Comparison of ENCODE assay signal across 8 cellular contexts in the genomic region with DNA sequence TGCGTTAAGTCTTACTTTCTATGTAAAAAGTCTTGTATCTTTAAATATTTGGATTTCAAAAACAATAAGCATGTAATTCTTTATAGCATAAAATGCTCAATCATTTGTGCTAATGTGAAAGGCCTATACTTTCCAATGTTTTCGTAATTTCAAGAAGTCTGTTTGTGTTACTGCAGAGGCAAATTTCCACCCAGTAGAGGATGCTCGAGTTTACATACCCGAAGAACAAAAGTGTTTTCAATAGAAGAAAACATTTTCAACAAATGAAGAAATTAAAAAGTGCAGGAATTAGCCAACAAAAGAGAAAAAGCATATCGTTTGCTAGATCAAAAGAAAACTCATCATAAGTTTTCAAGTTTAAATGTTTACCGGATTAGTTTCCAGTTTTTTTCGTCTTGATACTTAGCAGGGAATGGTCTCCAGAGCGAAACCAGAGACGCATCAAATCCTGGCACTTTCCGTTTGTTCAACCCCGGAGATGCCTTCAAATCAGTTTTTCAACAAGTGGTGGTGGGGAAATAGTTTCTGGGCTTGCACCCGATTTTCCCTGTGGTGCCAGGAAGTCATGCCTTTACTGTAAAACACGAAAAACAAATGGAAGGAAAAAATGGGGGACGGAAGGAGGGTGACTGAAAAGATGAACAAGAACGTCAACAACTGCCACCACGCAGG. TPM values are rescaled to one million over a fixed set of nuclear protein-coding genes. Genes with fewer than 3 reads are reported as not detected.
DNase-seq lines count a peak whose midpoint lies in the region; ATAC-seq, FAIRE-seq and TF ChIP-seq lines count a peak whose summit lies in the region.

No MANE protein-coding gene starts in this region.

- H3K27me3 ChIP-seq in BJ (ENCODE audit: control insufficient read depth, insufficient read depth, low read length), result no peaks in the 10 kb centered on the region

- ATAC-seq in HG03565 (IDR thresholded peaks at IDR 0.05; ENCODE audit: unreplicated experiment), result no peak

- DNase-seq in BJ (ENCODE audit: low read depth), result no peak
- DNase-seq in amniotic epithelial cell (ENCODE audit: low read depth), result peak; percentile 52
- no peak for DNase-seq in kidney
- DNase-seq in substantia nigra (lab: John Stamatoyannopoulos, UW), result peak in 3 of 49 donors; percentile 20 to 35 (median 22)
- DNase-seq in posterior vena cava (ENCODE audit: low spot score), result no peak
- DNase-seq in LoVo (ENCODE audit: low spot score), result no peak

- CTCF ChIA-PET in BJ (lab: Yijun Ruan, JAX) (interaction anchor here (1.0 kb wide), 1 partner anchor 55 kb away, joined by 4 read pairs; no protein-coding TSS in a partner anchor), HEK293 (lab: Yijun Ruan, JAX) (no interaction called here)

- peak overlapping the region; percentile 29 to 59 for H3K9ac ChIP-seq in kidney (ENCODE audit: low read length in 2 of 2)

- no peaks in the 10 kb centered on the region for H3K4me1 ChIP-seq in HEK293 (ENCODE audit: control insufficient read depth, insufficient read depth, low read length)
- H3K4me1 ChIP-seq in kidney (ENCODE audit: control insufficient read depth in 1 of 2, insufficient read depth in 1 of 2, low read depth in 1 of 2, low read length in 2 of 2), result peaks cover 3 to 17% of the 10 kb centered on the region in 2 donors

- H3K9me3 ChIP-seq in HEK293 (ENCODE audit: control insufficient read depth, insufficient read depth, low read depth, low read length) (no peaks in the 10 kb centered on the region), kidney (ENCODE audit: control insufficient read depth in 1 of 2, low read length in 2 of 2) (no peaks in the 10 kb centered on the region)

- intact Hi-C loops in kidney (cut with DNase I), result no loop called here
- intact Hi-C loops in posterior vena cava (cut with DNase I), result no loop called here

- TF ChIP-seq CTCF in BJ (IDR thresholded peaks at IDR 0.05; ENCODE audit: insufficient read depth, low read depth, low read length) (peak; percentile 35), HEK293 (tag by site-specific recombination; IDR thresholded peaks at IDR 0.05) (no peak), kidney (IDR thresholded peaks at IDR 0.05; ENCODE audit: borderline replicate concordance, extremely low read depth, insufficient read depth) (peak; percentile 10)

- FAIRE-seq in kidney (lab: Jason Lieb, UNC), result peak; percentile 52

- peak overlapping the region; percentile 86 for H3K4me3 ChIP-seq in BJ (ENCODE audit: low read depth, low read length)
- H3K4me3 ChIP-seq in HEK293 (ENCODE audit: low read depth, low read length), result peak overlapping the region; percentile 91
- peak overlapping the region; percentile 96 to 97 for H3K4me3 ChIP-seq in kidney (ENCODE audit: low read length in 2 of 2)

- H3K27ac ChIP-seq in HEK293 (ENCODE audit: extremely low read depth, low read depth, low read length) (peak overlapping the region; percentile 94; the same call in 1 of the 2 replicates), kidney (ENCODE audit: low read depth in 2 of 2, low read length in 2 of 2) (peak overlapping the region; percentile 96), substantia nigra (ENCODE audit: low read depth, low read length, poor library complexity, severe bottlenecking) (peak overlapping the region; percentile 91)

- POLR2A ChIA-PET in BJ (lab: Charles Lee), result no interaction called here
- POLR2A ChIA-PET in HEK293 (lab: Yijun Ruan, JAX), result interaction anchor here (1.1 to 2.0 kb wide), 2 partner anchors 37 to 92 kb away, joined by 3 to 16 read pairs; partner anchors contain the start of gene C3orf38

- H3K36me3 ChIP-seq in BJ (ENCODE audit: control insufficient read depth, insufficient read depth, low read length) (peaks cover 5% of the 10 kb centered on the region), HEK293 (ENCODE audit: control insufficient read depth in 2 of 2, insufficient read depth in 1 of 2, low read length in 2 of 2) (peaks cover 0 to 35% of the 10 kb centered on the region in 2 experiments; a peak in 2 of 3 replicates), kidney (ENCODE audit: control insufficient read depth in 1 of 2, insufficient read depth in 2 of 2, low read length in 2 of 2) (peaks cover 5 to 13% of the 10 kb centered on the region in 2 donors)

TF ChIP-seq in HEK293, 187 proteins besides CTCF, POLR2A, EP300 and RAD21:
- TF ChIP-seq ZNF335 (tag by site-specific recombination; conservative IDR thresholded peaks at IDR 0.05), result 0 out of 2 replicates have a peak, but pooled peaks have one; percentile 44
- 0 out of 2 replicates have a peak, but pooled peaks have one; percentile 24 for TF ChIP-seq SCRT2 (tag by site-specific recombination; IDR thresholded peaks at IDR 0.05)
- no peak for TF ChIP-seq ZNF133 (tag by site-specific recombination; IDR thresholded peaks at IDR 0.05)
TF ChIP-seq in HEK293: peak in this region for 2.

RNA-seq across cellular contexts. Expression of gene CGGBP1, which starts 1.0 kb away (rescaled TPM):
- 52.3 and 91.6 TPM in 2 replicates for polyA plus RNA-seq in BJ (2011; rRNA removed)
- 40.5 and 58.6 TPM in 2 replicates for polyA minus RNA-seq in BJ (2011; rRNA and poly(A)+ RNA removed)
- total RNA-seq in kidney, result 66.1 TPM
- 29.2 TPM for polyA plus RNA-seq in kidney (ENCODE audit: insufficient read depth, low read depth, low replicate concordance)
- total RNA-seq in posterior vena cava, result 10 to 100 TPM; 52.7 to 58.4 TPM

RNA-seq across cellular contexts. Expression of gene ZNF654, which starts 1.3 kb away (rescaled TPM):
- polyA plus RNA-seq in BJ (2011; rRNA removed), result 2.0 and 4.2 TPM in 2 replicates
- 5.9 TPM in 2 replicates for polyA minus RNA-seq in BJ (2011; rRNA and poly(A)+ RNA removed)
- total RNA-seq in kidney, result 16.0 TPM
- polyA plus RNA-seq in kidney (ENCODE audit: insufficient read depth, low read depth, low replicate concordance), result 3.0 TPM
- total RNA-seq in posterior vena cava, result 10 to 100 TPM; 20.1 to 20.2 TPM
